Comparison of ENCODE assay signal across 29 cellular contexts in the genomic region with DNA sequence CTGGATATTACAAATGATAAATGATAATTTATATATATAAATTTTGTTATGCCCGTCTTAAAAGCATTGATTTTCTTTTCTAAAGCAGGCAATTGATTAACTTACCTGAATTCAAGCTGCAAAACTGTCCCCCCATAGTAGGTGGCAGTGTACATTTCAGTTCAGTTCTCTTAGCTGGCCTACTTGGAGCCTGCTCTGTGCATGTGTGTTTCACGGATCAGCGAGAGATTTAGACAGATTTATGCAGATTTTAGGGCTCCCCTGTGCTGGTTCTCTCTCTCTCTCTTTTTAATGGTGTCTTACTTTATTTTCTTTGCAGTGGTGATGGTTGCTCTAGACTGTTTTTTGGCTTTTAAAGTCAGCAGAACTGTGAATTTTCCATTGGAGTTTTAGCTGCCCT. TPM values are rescaled to one million over a fixed set of nuclear protein-coding genes. Genes with fewer than 3 reads are reported as not detected.
DNase-seq lines count a peak whose midpoint lies in the region; ATAC-seq and TF ChIP-seq lines count a peak whose summit lies in the region.
"Had no signal": no experiment of that assay in that cellular context is flagged by ENCODE, and none has a peak within 500 bp of the region (broad histone marks: within the 10 kb centered on the region; RNA-seq: fewer than 3 reads in every experiment).

No MANE protein-coding gene starts in this region.

- no peaks in the 10 kb centered on the region for H3K27me3 Mint-ChIP-seq in HFFc6 (ENCODE audit: insufficient read depth)
- H3K27me3 Mint-ChIP-seq in chondrocyte (ENCODE audit: low read depth) = no peaks in the 10 kb centered on the region
- peaks cover 3% of the 10 kb centered on the region for H3K27me3 Mint-ChIP-seq in nephron progenitor cell (ENCODE audit: low read depth, poor library complexity)
- H3K27me3 Mint-ChIP-seq: activated B cell treated with CpG ODN at 0.5 μM for 24 hours had no signal

- peaks cover 28 to 98% (median 78%) of the 10 kb centered on the region in 11 experiments; a peak in 19 of 22 replicates for H4K20me1 ChIP-seq in BLaER1 treated with 17β-estradiol and CSF1 and Interleukin-3, amounts not matched to agents 10 nM and 100 nM

- peaks cover 86% of the 10 kb centered on the region for H3K4me1 Mint-ChIP-seq in HFFc6 (ENCODE audit: low read depth)
- H3K4me1 Mint-ChIP-seq in chondrocyte (ENCODE audit: low read depth) = peaks cover 74% of the 10 kb centered on the region
- peaks cover 31% of the 10 kb centered on the region for H3K4me1 Mint-ChIP-seq in nephron progenitor cell

- DNase-seq in HFFc6 = no peak
- no peak for DNase-seq in chondrocyte (ENCODE audit: low spot score)
- DNase-seq in nephron progenitor cell = peak; percentile 21
- DNase-seq in NAMALWA (ENCODE audit: low spot score) = no peak
- DNase-seq in dermis blood vessel endothelial cell = no peak
- DNase-seq in NCI-H510A (lab: John Stamatoyannopoulos, UW) = no peak
- DNase-seq: ACHN; activated B cell treated with CpG ODN at 0.5 μM for 24 hours; activated CD4-positive, alpha-beta T cell treated with anti-CD3 and anti-CD28 coated beads, Interleukin-2, amount 50 U/mL, for 48 hours; activated naive CD4-positive, alpha-beta T cell treated with anti-CD3 and anti-CD28 coated beads, Interleukin-2, amount 10 ng/mL, durations not matched to agents 7 days and 5 days; amniotic stem cell; C1 segment of cervical spinal cord; Caco-2; cortex of kidney; DMS79 treated with DMSO at 0.1 percent for 48 hours; foreskin keratinocyte; left lung; midbrain; naive thymus-derived CD4-positive, alpha-beta T cell; NCI-H1092 treated with DMSO at 0.1 percent for 48 hours; NCI-H187 treated with DMSO at 0.1 percent for 48 hours; NCI-H2171 treated with DMSO at 0.1 percent for 48 hours; NCI-H524 treated with DMSO at 0.1 percent for 48 hours; SIG-M5; stimulated activated CD4-positive, alpha-beta T cell treated with anti-CD3 and anti-CD28 coated beads, Interleukin-2, amount 100 ng/mL, for 48 hours; T1000 had no signal

- H3K36me3 Mint-ChIP-seq in HFFc6 (ENCODE audit: low read depth) = peaks cover 41% of the 10 kb centered on the region
- H3K36me3 Mint-ChIP-seq in chondrocyte (ENCODE audit: low read depth) = peaks cover 3% of the 10 kb centered on the region
- peaks cover 42% of the 10 kb centered on the region for H3K36me3 Mint-ChIP-seq in nephron progenitor cell (ENCODE audit: low read depth)
- H3K36me3 Mint-ChIP-seq: activated naive CD4-positive, alpha-beta T cell treated with anti-CD3 and anti-CD28 coated beads, Interleukin-2, amount 10 ng/mL, durations not matched to agents 7 days and 5 days; naive thymus-derived CD4-positive, alpha-beta T cell had no signal

- peak overlapping the region; percentile 52; the same call in 1 of the 2 replicates for H3K27ac Mint-ChIP-seq in HFFc6
- H3K27ac Mint-ChIP-seq in chondrocyte (ENCODE audit: unreplicated experiment) = peak overlapping the region; percentile 9
- peak overlapping the region; percentile 40 for H3K27ac Mint-ChIP-seq in nephron progenitor cell
- H3K27ac Mint-ChIP-seq: activated B cell treated with CpG ODN at 0.5 μM for 24 hours; activated naive CD4-positive, alpha-beta T cell treated with anti-CD3 and anti-CD28 coated beads, Interleukin-2, amount 10 ng/mL, durations not matched to agents 7 days and 5 days; naive thymus-derived CD4-positive, alpha-beta T cell had no signal

- ATAC-seq in GM21367 (IDR thresholded peaks at IDR 0.05; ENCODE audit: unreplicated experiment) = no peak
- ATAC-seq: esophagus mucosa; foreskin keratinocyte; left lung; naive thymus-derived CD4-positive, alpha-beta T cell had no signal

- H3K4me3 ChIP-seq in BLaER1 treated with 17β-estradiol and CSF1 and Interleukin-3, amounts not matched to agents 10 nM and 100 nM = no peak overlapping the region
- H3K4me3 ChIP-seq: left lung had no signal

- H3K9me3 Mint-ChIP-seq in HFFc6 (no peaks in the 10 kb centered on the region), chondrocyte (ENCODE audit: low read depth) (no peaks in the 10 kb centered on the region), nephron progenitor cell (no peaks in the 10 kb centered on the region)
- H3K9me3 Mint-ChIP-seq: activated B cell treated with CpG ODN at 0.5 μM for 24 hours; activated naive CD4-positive, alpha-beta T cell treated with anti-CD3 and anti-CD28 coated beads, Interleukin-2, amount 10 ng/mL, durations not matched to agents 7 days and 5 days had no signal

- peaks cover 6 to 24% (median 15%) of the 10 kb centered on the region in 11 experiments; a peak in 19 of 22 replicates for H3K36me3 ChIP-seq in BLaER1 treated with 17β-estradiol and CSF1 and Interleukin-3, amounts not matched to agents 10 nM and 100 nM

- no peak overlapping the region for H3K27ac ChIP-seq in BLaER1 treated with 17β-estradiol and CSF1 and Interleukin-3, amounts not matched to agents 10 nM and 100 nM
- H3K27ac ChIP-seq: foreskin keratinocyte, left lung had no signal

- no peak overlapping the region for H3K9ac ChIP-seq in BLaER1 treated with 17β-estradiol and CSF1 and Interleukin-3, amounts not matched to agents 10 nM and 100 nM

- H3K27me3 ChIP-seq in BLaER1 treated with 17β-estradiol and CSF1 and Interleukin-3, amounts not matched to agents 10 nM and 100 nM = no peaks in the 10 kb centered on the region
- H3K27me3 ChIP-seq: foreskin keratinocyte, left lung had no signal

- no peaks in the 10 kb centered on the region for H3K9me3 ChIP-seq in BLaER1 treated with 17β-estradiol and CSF1 and Interleukin-3, amounts not matched to agents 10 nM and 100 nM (replicated peaks in 1 of 11)
- H3K9me3 ChIP-seq: Caco-2, left lung had no signal

- H3K4me2 ChIP-seq in BLaER1 treated with 17β-estradiol and CSF1 and Interleukin-3, amounts not matched to agents 10 nM and 100 nM = peak overlapping the region; percentile 29 to 69 (median 48); a peak in 19 of 22 replicates

- H3K4me3 Mint-ChIP-seq in HFFc6 = no peak overlapping the region
- no peak overlapping the region for H3K4me3 Mint-ChIP-seq in chondrocyte (ENCODE audit: unreplicated experiment)
- peak overlapping the region; percentile 14 for H3K4me3 Mint-ChIP-seq in nephron progenitor cell
- H3K4me3 Mint-ChIP-seq: activated B cell treated with CpG ODN at 0.5 μM for 24 hours; activated naive CD4-positive, alpha-beta T cell treated with anti-CD3 and anti-CD28 coated beads, Interleukin-2, amount 10 ng/mL, durations not matched to agents 7 days and 5 days; naive thymus-derived CD4-positive, alpha-beta T cell had no signal

- no peak for TF ChIP-seq CTCF in HFFc6 (IDR thresholded peaks at IDR 0.05)
- TF ChIP-seq CTCF in chondrocyte (IDR thresholded peaks at IDR 0.05) = no peak
- TF ChIP-seq CTCF in nephron progenitor cell (IDR thresholded peaks at IDR 0.05) = no peak

- peaks cover 17 to 51% (median 22%) of the 10 kb centered on the region in 10 experiments for H3K4me1 ChIP-seq in BLaER1 treated with 17β-estradiol and CSF1 and Interleukin-3, amounts not matched to agents 10 nM and 100 nM
- H3K4me1 ChIP-seq: Caco-2 had no signal

RNA-seq across cellular contexts. Expression of gene CLIC4, which starts 30.7 kb away (rescaled TPM):
- 100 to 1,000 TPM; 517 to 729 (median 548) TPM for total RNA-seq in HFFc6 (2021; fragmentation: NEBNext Ultra II Directional; extraction: Animal tissue kit (Norgen Biotek cat#: 25700))
- total RNA-seq in chondrocyte (282 to 430 TPM (median 411 TPM) in 3 replicates), dermis blood vessel endothelial cell (262 and 338 TPM in 2 replicates)
